ENCODE assay signal across 12 cellular contexts in the genomic region with DNA sequence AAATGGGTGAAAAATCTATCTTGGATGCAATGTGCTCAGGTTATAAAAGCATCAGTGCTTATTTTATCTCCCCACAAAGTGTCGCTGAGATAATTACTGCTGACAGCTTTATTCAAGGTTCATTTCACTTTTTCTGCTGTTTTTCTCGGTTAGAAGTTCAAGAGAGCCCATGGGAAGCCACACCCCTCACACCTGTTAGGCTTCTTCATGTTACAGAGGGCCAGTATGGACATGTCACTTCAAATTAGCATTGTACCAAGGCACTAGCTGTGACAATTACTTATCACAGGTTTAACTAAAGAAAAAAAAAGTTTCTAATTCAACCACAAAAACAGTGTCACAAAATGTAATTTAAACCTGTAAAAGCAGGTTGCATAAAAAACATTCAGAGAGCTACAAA.
DNase-seq lines count a peak whose midpoint lies in the region; ATAC-seq and TF ChIP-seq lines count a peak whose summit lies in the region.
"Had no signal": no experiment of that assay in that cellular context is flagged by ENCODE, and none has a peak within 500 bp of the region (broad histone marks: within the 10 kb centered on the region; RNA-seq: fewer than 3 reads in every experiment).

No MANE protein-coding gene starts in this region.

- ATAC-seq in GM18519 (IDR thresholded peaks at IDR 0.05; ENCODE audit: low FRiP score, unreplicated experiment) (peak; percentile 59), HG02798 (IDR thresholded peaks at IDR 0.05; ENCODE audit: poor library complexity, unreplicated experiment) (peak; percentile 89), esophagus mucosa (peak; percentile 78), HG03460 (IDR thresholded peaks at IDR 0.05; ENCODE audit: unreplicated experiment) (no peak)
- ATAC-seq: CD8-positive, alpha-beta T cell; T-cell had no signal

- TF ChIP-seq CTCF in foreskin fibroblast (IDR thresholded peaks at IDR 0.05; ENCODE audit: low read depth, low read length) = no peak

- no peak overlapping the region for H3K4me3 ChIP-seq in foreskin fibroblast (ENCODE audit: low read depth in 1 of 2, low read length in 2 of 2)
- H3K4me3 ChIP-seq: cardiac muscle cell had no signal

- DNase-seq in NCI-H2081 (lab: John Stamatoyannopoulos, UW) (peak; percentile 72 to 92), occipital lobe (lab: John Stamatoyannopoulos, UW) (no peak), foreskin fibroblast (no peak)
- DNase-seq in activated CD8-positive, alpha-beta memory T cell treated with anti-CD3 and anti-CD28 coated beads for 24 hours = no peak
- DNase-seq: activated CD8-positive, alpha-beta memory T cell treated with anti-CD3 and anti-CD28 coated beads, Interleukin-2, amount 50 U/mL, for 4 hours; CD8-positive, alpha-beta T cell; T-cell had no signal

Comparison
In these comparisons a context has a peak if more than half of its experiments do, and no peak if none do; other contexts are left out.
1. DNase-seq: peak in NCI-H2081 (2 of 2); none in occipital lobe (single experiment), activated CD8-positive, alpha-beta memory T cell treated with anti-CD3 and anti-CD28 coated beads for 24 hours (single experiment) and foreskin fibroblast (0 of 2).